ENCODE assay signal across 19 cellular contexts in the genomic region with DNA sequence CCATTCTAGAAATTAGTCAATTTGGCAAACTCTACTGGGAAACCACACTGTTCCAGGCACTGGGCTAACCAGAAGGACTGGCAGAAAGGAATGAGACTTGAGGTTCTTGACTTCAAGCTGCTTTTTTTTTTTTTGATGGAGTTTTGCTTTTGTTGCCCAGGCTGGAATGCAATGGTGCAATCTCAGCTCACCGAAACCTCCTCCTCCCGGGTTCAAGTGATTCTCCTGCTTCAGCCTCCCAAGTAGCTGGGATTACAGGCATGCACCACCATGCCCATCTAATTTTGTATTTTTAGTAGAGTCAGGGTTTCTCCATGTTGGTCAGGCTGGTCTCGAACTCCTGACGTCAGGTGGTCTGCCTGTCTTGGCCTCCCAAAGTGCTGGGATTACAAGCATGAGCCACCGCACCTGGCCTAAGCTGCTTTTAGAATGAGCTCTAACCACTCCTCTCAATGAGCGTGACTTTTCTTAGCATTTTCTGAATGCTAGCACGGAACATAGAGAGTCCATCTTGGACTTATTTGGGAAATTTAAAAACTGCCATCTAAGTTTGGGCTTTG. TPM values are rescaled to one million over a fixed set of nuclear protein-coding genes. Genes with fewer than 3 reads are reported as not detected.
"Had no signal": no experiment of that assay in that cellular context is flagged by ENCODE, and none has a peak within 500 bp of the region (broad histone marks: within the 10 kb centered on the region; RNA-seq: fewer than 3 reads in every experiment).

No MANE protein-coding gene starts in this region.

RNA-seq across cellular contexts. Expression of a gene that starts 14.7 kb away (rescaled TPM):
- total RNA-seq: activated naive CD4-positive, alpha-beta T cell treated with anti-CD3 and anti-CD28 coated beads for 36 hours; activated naive CD4-positive, alpha-beta T cell treated with anti-CD3 and anti-CD28 coated beads, Interleukin-2, amount 50 U/mL, for 72 hours; activated naive CD8-positive, alpha-beta T cell treated with anti-CD3 and anti-CD28 coated beads for 36 hours; activated naive CD8-positive, alpha-beta T cell treated with anti-CD3 and anti-CD28 coated beads, Interleukin-2, amount 10 ng/mL, durations not matched to agents 7 days and 5 days; activated T-cell treated with anti-CD3 and anti-CD28 coated beads, Interleukin-2, amount 50 U/mL, for 72 hours; activated T-helper 1 cell treated with anti-CD3 and anti-CD28 coated beads, Interleukin-12 subunit alpha, Interleukin-12 subunit beta, Interleukin-2, Interleukin-4 antibody, amounts not matched to agents 30 ng/mL and 10 ng/mL and 1 ng/mL, durations not matched to agents 14 hours and 24 hours and 36 hours; activated T-helper 17 cell treated with anti-CD3 and anti-CD28 coated beads, Interleukin-2, amount 50 U/mL, for 72 hours; activated T-helper 2 cell treated with anti-CD3 and anti-CD28 coated beads, Interferon-gamma antibody, Interleukin-2, Interleukin-4, amounts not matched to agents 10 μg/mL and 5 μg/mL and 100 μg/mL, durations not matched to agents 14 hours and 24 hours and 36 hours; astrocyte; bronchial epithelial cell; cardiac muscle cell; cardiac septum; cerebellum; chondrocyte had no signal
- polyA plus RNA-seq: cardiac muscle cell had no signal

RNA-seq across cellular contexts. Expression of a gene that starts 39.9 kb away (rescaled TPM):
- total RNA-seq: activated naive CD4-positive, alpha-beta T cell treated with anti-CD3 and anti-CD28 coated beads for 36 hours; activated naive CD4-positive, alpha-beta T cell treated with anti-CD3 and anti-CD28 coated beads, Interleukin-2, amount 50 U/mL, for 72 hours; activated naive CD8-positive, alpha-beta T cell treated with anti-CD3 and anti-CD28 coated beads for 36 hours; activated naive CD8-positive, alpha-beta T cell treated with anti-CD3 and anti-CD28 coated beads, Interleukin-2, amount 10 ng/mL, durations not matched to agents 7 days and 5 days; activated T-cell treated with anti-CD3 and anti-CD28 coated beads, Interleukin-2, amount 50 U/mL, for 4 hours; activated T-cell treated with anti-CD3 and anti-CD28 coated beads, Interleukin-2, amount 50 U/mL, for 72 hours; activated T-helper 1 cell treated with anti-CD3 and anti-CD28 coated beads, Interleukin-12 subunit alpha, Interleukin-12 subunit beta, Interleukin-2, Interleukin-4 antibody, amounts not matched to agents 30 ng/mL and 10 ng/mL and 1 ng/mL, durations not matched to agents 14 hours and 24 hours and 36 hours; activated T-helper 17 cell treated with anti-CD3 and anti-CD28 coated beads, Interleukin-2, amount 50 U/mL, for 72 hours; activated T-helper 2 cell treated with anti-CD3 and anti-CD28 coated beads, Interferon-gamma antibody, Interleukin-2, Interleukin-4, amounts not matched to agents 10 μg/mL and 5 μg/mL and 100 μg/mL, durations not matched to agents 14 hours and 24 hours and 36 hours; adrenal gland; aorta; ascending aorta; astrocyte; breast epithelium; bronchial epithelial cell; cardiac muscle cell; cardiac septum; cerebellum; chondrocyte had no signal
- polyA plus RNA-seq: adrenal gland, aorta, cardiac muscle cell had no signal
